In the genomic region with DNA sequence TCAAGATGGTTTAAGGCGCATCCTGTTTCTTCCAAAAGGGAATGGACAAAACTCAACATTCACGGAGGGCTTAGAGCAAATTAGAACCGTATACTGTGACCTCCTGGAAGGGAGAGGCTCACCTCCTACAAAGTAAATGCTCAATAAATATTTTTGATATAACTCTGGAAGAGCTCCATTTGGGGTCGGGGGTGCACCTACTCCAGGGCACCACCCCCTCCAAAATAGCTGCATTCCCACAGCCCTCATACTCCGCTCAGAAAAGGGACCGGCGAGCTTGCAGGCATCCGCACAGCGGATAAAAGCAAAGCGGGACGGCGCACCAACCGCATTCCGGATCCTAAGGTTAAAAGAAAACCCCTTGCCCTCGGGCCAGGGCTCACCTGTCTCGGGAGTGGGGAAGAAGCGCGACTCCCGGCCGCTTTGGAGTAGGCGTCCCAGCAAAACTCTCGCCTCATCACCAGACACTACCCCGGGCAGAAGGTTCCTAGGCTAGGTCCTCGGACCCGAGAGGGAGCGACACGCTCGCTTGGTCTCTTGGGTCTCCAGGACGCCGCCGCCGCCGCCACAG, we compare ENCODE assay signal across 1 cellular context.
TF ChIP-seq lines count a peak whose summit lies in the region.

No MANE protein-coding gene starts in this region.

TF ChIP-seq in IMR-90, 13 proteins besides CTCF, POLR2A, EP300 and RAD21 (continued from another document):
- TF ChIP-seq RFX5 (IDR thresholded peaks at IDR 0.05; ENCODE audit: low read depth, low read length) (no peak), BHLHE40 (IDR thresholded peaks at IDR 0.05; ENCODE audit: low read depth, low read length) (no peak), RCOR1 (IDR thresholded peaks at IDR 0.05; ENCODE audit: insufficient replicate concordance, low read length) (no peak), MAZ (IDR thresholded peaks at IDR 0.05; ENCODE audit: borderline replicate concordance, low read depth, low read length) (no peak)
